27 cellular contexts compared by ENCODE assay signal in the genomic region with DNA sequence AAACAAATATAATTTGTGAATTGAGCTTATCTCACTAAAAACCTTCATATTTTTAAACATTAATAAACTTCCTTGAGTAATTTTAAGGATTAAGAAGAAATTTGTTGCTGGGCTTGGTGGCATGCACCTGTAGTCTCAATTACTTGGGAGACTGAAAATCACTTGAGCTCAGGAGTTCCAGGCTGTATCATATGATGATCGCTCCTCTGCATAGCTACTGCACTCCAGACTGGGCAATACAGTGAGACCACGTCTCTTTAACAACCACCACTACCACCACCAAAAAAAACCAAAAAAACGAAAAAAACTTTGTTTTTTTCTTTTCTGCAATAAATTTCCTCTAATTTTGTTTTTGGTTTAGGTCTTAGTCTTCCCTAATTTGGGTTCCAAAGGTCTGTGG.
"Had no signal": no experiment of that assay in that cellular context is flagged by ENCODE, and none has a peak within 500 bp of the region (broad histone marks: within the 10 kb centered on the region; RNA-seq: fewer than 3 reads in every experiment).

No MANE protein-coding gene starts in this region.

- DNase-seq: Karpas-422, Kasumi-1, MG63, MM.1S, MV-4-11, NCI-H1048, NCI-H1092, NCI-H1092 treated with DMSO at 0.1 percent for 48 hours, NCI-H1105, NCI-H1105 treated with DMSO at 0.1 percent for 48 hours, NCI-H1417 treated with DMSO at 0.1 percent for 48 hours, NCI-H1436, NCI-H1436 treated with DMSO at 0.1 percent for 48 hours, NCI-H146, NCI-H187, NCI-H187 treated with DMSO at 0.1 percent for 48 hours, NCI-H1930, NCI-H2029, NCI-H2029 treated with DMSO at 0.1 percent for 48 hours, NCI-H2081, NCI-H2081 treated with DMSO at 0.1 percent for 48 hours, NCI-H2107, NCI-H2227 treated with DMSO at 0.1 percent for 48 hours, NCI-H226, NCI-H345, NCI-H510A, NCI-H510A treated with DMSO at 0.1 percent for 48 hours had no signal

- H3K36me3 ChIP-seq: MG63 had no signal

- H3K9me3 ChIP-seq: MG63 had no signal

- H3K4me3 ChIP-seq: MG63 had no signal

- H3K27me3 ChIP-seq: MG63 had no signal
